Comparison of ENCODE assay signal across 18 cellular contexts in genomic region chr2:217431577-217432269, GRCh38.
DNase-seq lines count a peak whose midpoint lies in the region; ATAC-seq and TF ChIP-seq lines count a peak whose summit lies in the region.
"Had no signal": no experiment of that assay in that cellular context is flagged by ENCODE, and none has a peak within 500 bp of the region (broad histone marks: within the 10 kb centered on the region; RNA-seq: fewer than 3 reads in every experiment).

No MANE protein-coding gene starts in this region.

- H3K23ac ChIP-seq in neuronal stem cell (ENCODE audit: low read depth, low read length, poor library complexity) = no peak overlapping the region

- no CpG with 5 or more reads among the region's 7 CpGs for WGBS in neuronal stem cell (ENCODE audit: extremely low coverage in 2 of 2, insufficient read length in 2 of 2, insufficient replicate concordance in 1 of 2), 2 donors

- H3K27me3 ChIP-seq in GM23338 (ENCODE audit: insufficient read depth) (no peaks in the 10 kb centered on the region), neuronal stem cell (ENCODE audit: control insufficient read depth in 3 of 3, insufficient read depth in 3 of 3, low read depth in 1 of 3, low read length in 3 of 3) (no peaks in the 10 kb centered on the region)
- H3K27me3 ChIP-seq: neutrophil, tibial artery had no signal

- H3K4me2 ChIP-seq in GM23338 (no peak overlapping the region), neuronal stem cell (ENCODE audit: insufficient read depth, low read length, poor library complexity, severe bottlenecking) (no peak overlapping the region)

- no peak overlapping the region for H3K18ac ChIP-seq in neuronal stem cell (ENCODE audit: low read length)

- H4K91ac ChIP-seq in neuronal stem cell (ENCODE audit: low read depth, low read length, poor library complexity) = no peak overlapping the region

- no peak for TF ChIP-seq CTCF in GM23338 (conservative IDR thresholded peaks at IDR 0.05; ENCODE audit: low read depth in 2 of 2)

- H2AK5ac ChIP-seq in neuronal stem cell (ENCODE audit: low read depth, low read length) = no peak overlapping the region

- no peaks in the 10 kb centered on the region for H3K79me2 ChIP-seq in GM23338 (replicated peaks; ENCODE audit: insufficient read depth)

- 0 out of 2 replicates have a peak, but pooled peaks cover 9% of the 10 kb centered on the region for H3K9me2 ChIP-seq in GM23338 (ENCODE audit: insufficient read depth)

- no peak overlapping the region for H3K4me3 ChIP-seq in GM23338
- no peak overlapping the region for H3K4me3 ChIP-seq in neuronal stem cell (ENCODE audit: low read length in 2 of 2)
- H3K4me3 ChIP-seq: tibial artery had no signal

- H3K4me3 Mint-ChIP-seq in GM23338 = no peak overlapping the region
- H3K4me3 Mint-ChIP-seq: activated CD4-positive, alpha-beta memory T cell treated with anti-CD3 and anti-CD28 coated beads for 36 hours; B cell had no signal

- H3K36me3 ChIP-seq in GM23338 (ENCODE audit: insufficient read depth) = no peaks in the 10 kb centered on the region
- no peaks in the 10 kb centered on the region for H3K36me3 ChIP-seq in neuronal stem cell (replicated peaks in 1 of 2; ENCODE audit: control insufficient read depth in 2 of 2, insufficient read depth in 2 of 2, low read length in 2 of 2)
- H3K36me3 ChIP-seq: neutrophil, tibial artery had no signal

- DNase-seq in GM23338 (ENCODE audit: low spot score) (no peak), OCI-M1 (lab: John Stamatoyannopoulos, UW) (peak; percentile 21), fibroblast of peridontal ligament (ENCODE audit: extremely low read depth) (peak; percentile 33), neuronal stem cell (ENCODE audit: low spot score) (no peak), kidney glomerular epithelial cell (lab: John Stamatoyannopoulos, UW) (no peak), NCI-H1694 (lab: John Stamatoyannopoulos, UW) (no peak), cerebellar cortex (ENCODE audit: low spot score) (no peak)
- DNase-seq: activated CD4-positive, alpha-beta memory T cell treated with anti-CD3 and anti-CD28 coated beads for 36 hours; foreskin melanocyte; GDM1; NCI-H187 treated with DMSO at 0.1 percent for 48 hours; NCI-H69; stimulated activated CD4-positive, alpha-beta T cell treated with anti-CD3 and anti-CD28 coated beads, Interleukin-4, amount 100 ng/mL, for 24 hours; stimulated activated CD8-positive, alpha-beta memory T cell treated with anti-CD3 and anti-CD28 coated beads, Interleukin-4, amount 100 ng/mL, for 48 hours; tibial artery had no signal

- no peaks in the 10 kb centered on the region for H3F3A ChIP-seq in GM23338 (replicated peaks; ENCODE audit: low read depth)

- no peak overlapping the region for H3K14ac ChIP-seq in neuronal stem cell (ENCODE audit: low read length)

- no peaks in the 10 kb centered on the region for H3K36me3 Mint-ChIP-seq in GM23338 (ENCODE audit: low read depth)

- H3K27ac ChIP-seq in GM23338 (ENCODE audit: low read depth) (no peak overlapping the region), neuronal stem cell (replicated peaks; ENCODE audit: low read length) (no peak overlapping the region)
- H3K27ac ChIP-seq: neutrophil, tibial artery had no signal

- H3K27ac Mint-ChIP-seq in GM23338 = peak overlapping the region; percentile 73
- H3K27ac Mint-ChIP-seq: activated CD4-positive, alpha-beta memory T cell treated with anti-CD3 and anti-CD28 coated beads for 36 hours; B cell had no signal

- no peak overlapping the region for H2BK5ac ChIP-seq in neuronal stem cell (ENCODE audit: low read length)

- H3K4ac ChIP-seq in neuronal stem cell (ENCODE audit: low read length) = no peak overlapping the region

- no peaks in the 10 kb centered on the region for H3K79me1 ChIP-seq in neuronal stem cell (ENCODE audit: low read depth, low read length)

- H4K20me1 ChIP-seq in GM23338 (replicated peaks; ENCODE audit: insufficient read depth) = no peaks in the 10 kb centered on the region

- no peak overlapping the region for H2BK120ac ChIP-seq in neuronal stem cell (ENCODE audit: low read depth, low read length)

- H2BK15ac ChIP-seq in neuronal stem cell (ENCODE audit: low read length) = no peak overlapping the region

- peaks cover 2% of the 10 kb centered on the region for H3K27me3 Mint-ChIP-seq in GM23338 (ENCODE audit: insufficient read depth, low read depth, poor library complexity)
- H3K27me3 Mint-ChIP-seq: activated CD4-positive, alpha-beta memory T cell treated with anti-CD3 and anti-CD28 coated beads for 36 hours had no signal

- no peaks in the 10 kb centered on the region for H3K9me3 ChIP-seq in neuronal stem cell (replicated peaks in 1 of 2; ENCODE audit: control insufficient read depth in 2 of 2, insufficient read depth in 1 of 2, low read depth in 1 of 2, low read length in 2 of 2)
- H3K9me3 ChIP-seq: neutrophil, tibial artery had no signal

- peaks cover 12% of the 10 kb centered on the region for H3K4me1 ChIP-seq in GM23338 (ENCODE audit: insufficient read depth)
- H3K4me1 ChIP-seq in neuronal stem cell (ENCODE audit: control insufficient read depth in 2 of 2, insufficient read depth in 1 of 2, low read depth in 1 of 2, low read length in 2 of 2) = peaks cover 10 to 27% of the 10 kb centered on the region in 2 donors

- ATAC-seq in GM23338 (no peak), HG02870 (IDR thresholded peaks at IDR 0.05; ENCODE audit: unreplicated experiment) (no peak)

- H4K8ac ChIP-seq in neuronal stem cell (ENCODE audit: low read depth, low read length) = no peak overlapping the region

- H3K9me3 Mint-ChIP-seq in GM23338 = no peaks in the 10 kb centered on the region
- H3K9me3 Mint-ChIP-seq: activated CD4-positive, alpha-beta memory T cell treated with anti-CD3 and anti-CD28 coated beads for 36 hours had no signal

- H3K4me1 Mint-ChIP-seq in GM23338 = peaks cover 22% of the 10 kb centered on the region
- H3K4me1 Mint-ChIP-seq: B cell had no signal

- no peak overlapping the region for H2BK12ac ChIP-seq in neuronal stem cell (ENCODE audit: low read length)

- H2AFZ ChIP-seq in GM23338 (peak overlapping the region; percentile 39), neuronal stem cell (ENCODE audit: low read length) (peak overlapping the region; percentile 44)

- no peak overlapping the region for H3K9ac ChIP-seq in neuronal stem cell (ENCODE audit: low read depth, low read length, poor library complexity)

TF ChIP-seq in GM23338, 12 proteins besides CTCF, POLR2A, EP300 and RAD21 (continues in another document):
- TF ChIP-seq CREB1 (CRISPR knock-in tag; IDR thresholded peaks at IDR 0.05; ENCODE audit: low read depth) (no peak), ZNF114 (CRISPR knock-in tag; IDR thresholded peaks at IDR 0.05) (no peak), NANOG (IDR thresholded peaks at IDR 0.05; ENCODE audit: borderline replicate concordance) (no peak), REST (IDR thresholded peaks at IDR 0.05; ENCODE audit: unreplicated experiment) (no peak), ETS1 (IDR thresholded peaks at IDR 0.05) (no peak), EZH2phosphoT487 (IDR thresholded peaks at IDR 0.05; ENCODE audit: unreplicated experiment) (no peak), JUNB (IDR thresholded peaks at IDR 0.05; ENCODE audit: unreplicated experiment) (no peak), EZH2 (IDR thresholded peaks at IDR 0.05; ENCODE audit: low read depth, unreplicated experiment) (no peak), POLR2AphosphoS5 (IDR thresholded peaks at IDR 0.05; ENCODE audit: low read depth) (no peak)

Comparison
In these comparisons a context has a peak if more than half of its experiments do, and no peak if none do; other contexts are left out.
1. DNase-seq: peak in OCI-M1 (single experiment) and fibroblast of peridontal ligament (single experiment); none in GM23338 (single experiment), neuronal stem cell (single experiment), kidney glomerular epithelial cell (single experiment), NCI-H1694 (single experiment) and cerebellar cortex (single experiment).